Comparison of ENCODE assay signal across 16 cellular contexts in the genomic region with DNA sequence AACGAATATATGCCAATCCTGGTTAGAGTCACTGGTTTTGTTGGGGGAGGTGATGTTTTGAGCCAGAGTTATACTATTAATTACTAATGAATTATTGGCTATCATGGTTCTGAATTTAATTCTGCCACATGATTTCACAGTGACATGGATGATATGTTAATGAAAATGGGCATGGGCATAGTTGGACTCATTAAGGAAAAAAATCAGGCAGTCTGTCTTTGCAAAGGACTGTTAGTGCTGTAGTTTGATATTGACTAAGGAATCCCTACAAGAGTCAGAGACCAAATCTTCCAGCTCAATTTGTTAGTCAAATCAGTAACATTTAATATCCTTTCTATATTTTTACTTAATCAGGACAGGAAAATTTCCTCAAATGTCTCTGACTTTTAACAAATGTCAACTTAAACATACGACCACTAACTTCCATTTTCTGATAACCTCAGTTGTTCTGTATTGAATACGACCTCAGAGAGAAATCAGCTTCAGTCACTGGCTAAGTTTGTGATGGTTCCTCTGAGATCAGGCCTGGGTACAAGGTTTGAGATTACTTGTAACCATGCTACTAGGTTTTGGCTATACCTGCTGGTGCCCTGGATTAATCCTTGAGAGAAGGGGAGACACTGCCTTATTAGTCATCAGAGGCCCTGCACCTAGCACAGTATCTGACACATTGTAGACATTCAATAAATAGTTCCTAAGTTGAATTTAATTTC. TPM values are rescaled to one million over a fixed set of nuclear protein-coding genes. Genes with fewer than 3 reads are reported as not detected.
DNase-seq lines count a peak whose midpoint lies in the region; ATAC-seq, FAIRE-seq and TF ChIP-seq lines count a peak whose summit lies in the region.
"Had no signal": no experiment of that assay in that cellular context is flagged by ENCODE, and none has a peak within 500 bp of the region (broad histone marks: within the 10 kb centered on the region; RNA-seq: fewer than 3 reads in every experiment).

No MANE protein-coding gene starts in this region.

- peak overlapping the region in 1 of 2 experiments; percentile 40; a peak in 2 of 4 replicates for H3K27ac ChIP-seq in SK-N-SH (ENCODE audit: low read depth in 2 of 2, low read length in 1 of 2)
- peak overlapping the region; percentile 73 for H3K27ac ChIP-seq in hepatocyte
- H3K27ac ChIP-seq: heart left ventricle, ovary had no signal

- CTCF ChIA-PET in SK-N-SH (lab: Yijun Ruan, JAX): no interaction called here

- H3K4me3 Mint-ChIP-seq in stimulated activated naive B cell treated with anti-CD40 and anti-IgM and Interleukin-4, amounts not matched to agents 10 μg/mL and 1 μg/mL and 100 μg/mL, for 72 hours: no peak overlapping the region
- H3K4me3 Mint-ChIP-seq: brain had no signal

- H3K36me3 Mint-ChIP-seq in activated naive CD4-positive, alpha-beta T cell treated with anti-CD3 and anti-CD28 coated beads, Interleukin-2, amount 50 U/mL, for 72 hours: peaks cover 20 to 38% of the 10 kb centered on the region in 2 donors
- H3K36me3 Mint-ChIP-seq in stimulated activated naive B cell treated with anti-CD40 and anti-IgM and Interleukin-4, amounts not matched to agents 10 μg/mL and 1 μg/mL and 100 μg/mL, for 72 hours: peaks cover 31 to 52% of the 10 kb centered on the region in 2 donors

- no peaks in the 10 kb centered on the region for H3K9me3 Mint-ChIP-seq in activated naive CD4-positive, alpha-beta T cell treated with anti-CD3 and anti-CD28 coated beads, Interleukin-2, amount 50 U/mL, for 72 hours
- H3K9me3 Mint-ChIP-seq in stimulated activated naive B cell treated with anti-CD40 and anti-IgM and Interleukin-4, amounts not matched to agents 10 μg/mL and 1 μg/mL and 100 μg/mL, for 72 hours: no peaks in the 10 kb centered on the region
- H3K9me3 Mint-ChIP-seq: brain had no signal

- peak; percentile 35 to 39 for ATAC-seq in activated naive CD4-positive, alpha-beta T cell treated with anti-CD3 and anti-CD28 coated beads, Interleukin-2, amount 50 U/mL, for 72 hours
- ATAC-seq in stimulated activated naive B cell treated with anti-CD40 and anti-IgM and Interleukin-4, amounts not matched to agents 10 μg/mL and 1 μg/mL and 100 μg/mL, for 72 hours (replicated peaks): peak; percentile 35 to 45
- ATAC-seq: left lobe of liver had no signal

- peaks cover 0 to 14% of the 10 kb centered on the region in 2 experiments; a peak in 2 of 4 replicates for H3K4me1 ChIP-seq in SK-N-SH (ENCODE audit: control insufficient read depth in 1 of 2, insufficient read depth in 2 of 2, low read depth in 1 of 2, low read length in 1 of 2)
- H3K4me1 ChIP-seq in hepatocyte (ENCODE audit: insufficient read depth): peaks cover 14% of the 10 kb centered on the region

- TF ChIP-seq CTCF in SK-N-SH (IDR thresholded peaks at IDR 0.05) (no peak), hepatocyte (IDR thresholded peaks at IDR 0.05; ENCODE audit: poor library complexity) (no peak)

- no peak for DNase-seq in activated naive CD4-positive, alpha-beta T cell treated with anti-CD3 and anti-CD28 coated beads, Interleukin-2, amount 50 U/mL, for 72 hours (ENCODE audit: low spot score in 2 of 2)
- no peak for DNase-seq in activated naive CD4-positive, alpha-beta T cell treated with Interleukin-2 at 50 U/mL for 16 hours
- DNase-seq in SK-N-SH (no peak), hepatocyte (ENCODE audit: low spot score) (no peak), HTR-8/SVneo (ENCODE audit: insufficient read length, low spot score) (no peak), NCI-H2171 treated with DMSO at 0.1 percent for 48 hours (lab: John Stamatoyannopoulos, UW) (no peak), retina (no peak)
- no peak for DNase-seq in stimulated activated naive B cell treated with anti-CD40 and anti-IgM and Interleukin-4, amounts not matched to agents 10 μg/mL and 1 μg/mL and 100 μg/mL, for 72 hours
- DNase-seq: DND-41; heart left ventricle; NCI-H146; NCI-H82; ovary; stimulated activated CD8-positive, alpha-beta memory T cell treated with anti-CD3 and anti-CD28 coated beads, Interleukin-4, amount 100 ng/mL, for 48 hours had no signal

- peaks cover 10% of the 10 kb centered on the region; the same call in 1 of the 2 replicates for H4K20me1 ChIP-seq in SK-N-SH (ENCODE audit: insufficient read depth)
- H4K20me1 ChIP-seq in hepatocyte (ENCODE audit: insufficient read depth, poor library complexity, severe bottlenecking): peaks cover 13% of the 10 kb centered on the region

- TF ChIP-seq RAD21 in SK-N-SH (IDR thresholded peaks at IDR 0.05; ENCODE audit: low read length): no peak

- WGBS in SK-N-SH (ENCODE audit: low lambda C conversion rate): 89% methylated on average over 3 of the region's 3 CpGs
- 84% methylated on average over 3 of the region's 3 CpGs for WGBS in hepatocyte (ENCODE audit: low lambda C conversion rate, missing lambda C conversion rate)

- H3K9me2 ChIP-seq in SK-N-SH (no peaks in the 10 kb centered on the region), hepatocyte (replicated peaks; ENCODE audit: insufficient read depth) (no peaks in the 10 kb centered on the region)

- H3K36me3 ChIP-seq in SK-N-SH (replicated peaks in 1 of 2; ENCODE audit: control insufficient read depth in 1 of 2, insufficient read depth in 2 of 2, low read length in 1 of 2) (peaks cover 44 to 47% of the 10 kb centered on the region in 2 experiments), hepatocyte (replicated peaks; ENCODE audit: insufficient read depth, low read depth) (no peaks in the 10 kb centered on the region)
- H3K36me3 ChIP-seq: ovary had no signal

- peaks cover 14% of the 10 kb centered on the region; the same call in 1 of the 2 replicates for H3K79me2 ChIP-seq in SK-N-SH (ENCODE audit: insufficient read depth)
- no peaks in the 10 kb centered on the region for H3K79me2 ChIP-seq in hepatocyte

- H3K27ac Mint-ChIP-seq in activated naive CD4-positive, alpha-beta T cell treated with anti-CD3 and anti-CD28 coated beads, Interleukin-2, amount 50 U/mL, for 72 hours: no peak overlapping the region
- peak overlapping the region; percentile 73 for H3K27ac Mint-ChIP-seq in stimulated activated naive B cell treated with anti-CD40 and anti-IgM and Interleukin-4, amounts not matched to agents 10 μg/mL and 1 μg/mL and 100 μg/mL, for 72 hours
- H3K27ac Mint-ChIP-seq: brain had no signal

- peaks cover 81% of the 10 kb centered on the region for H3F3A ChIP-seq in SK-N-SH (replicated peaks; ENCODE audit: insufficient read depth)

- H3K9ac ChIP-seq in SK-N-SH: no peak overlapping the region

- no peaks in the 10 kb centered on the region for H3K27me3 ChIP-seq in SK-N-SH (ENCODE audit: insufficient read depth)
- H3K27me3 ChIP-seq in hepatocyte: no peaks in the 10 kb centered on the region
- H3K27me3 ChIP-seq: heart left ventricle, ovary had no signal

- H2AFZ ChIP-seq in SK-N-SH (ENCODE audit: low read depth): no peak overlapping the region
- no peak overlapping the region for H2AFZ ChIP-seq in hepatocyte

- TF ChIP-seq EP300 in SK-N-SH (IDR thresholded peaks at IDR 0.05; ENCODE audit: borderline replicate concordance in 1 of 2, low read depth in 1 of 2, low read length in 1 of 2): no peak

- POLR2A ChIA-PET in SK-N-SH (lab: Yijun Ruan, JAX): no interaction called here

- H3K4me1 Mint-ChIP-seq in stimulated activated naive B cell treated with anti-CD40 and anti-IgM and Interleukin-4, amounts not matched to agents 10 μg/mL and 1 μg/mL and 100 μg/mL, for 72 hours: peaks cover 35 to 59% of the 10 kb centered on the region in 2 donors
- H3K4me1 Mint-ChIP-seq: brain had no signal

- H3K27me3 Mint-ChIP-seq in stimulated activated naive B cell treated with anti-CD40 and anti-IgM and Interleukin-4, amounts not matched to agents 10 μg/mL and 1 μg/mL and 100 μg/mL, for 72 hours: no peaks in the 10 kb centered on the region
- H3K27me3 Mint-ChIP-seq: brain had no signal

- no peak for FAIRE-seq in HTR-8/SVneo (lab: Jason Lieb, UNC)

- H3K9me3 ChIP-seq in SK-N-SH (no peaks in the 10 kb centered on the region), hepatocyte (ENCODE audit: low read depth) (no peaks in the 10 kb centered on the region)
- H3K9me3 ChIP-seq: heart left ventricle, ovary had no signal

- H3K4me2 ChIP-seq in SK-N-SH: no peak overlapping the region
- H3K4me2 ChIP-seq in hepatocyte: no peak overlapping the region

- no peak overlapping the region for H3K4me3 ChIP-seq in SK-N-SH (ENCODE audit: low read depth in 2 of 2, low read length in 1 of 2)
- no peak overlapping the region for H3K4me3 ChIP-seq in hepatocyte
- H3K4me3 ChIP-seq: heart left ventricle, ovary had no signal

TF ChIP-seq in SK-N-SH, 30 proteins besides CTCF, POLR2A, EP300 and RAD21:
- TF ChIP-seq RFX5 (IDR thresholded peaks at IDR 0.05; ENCODE audit: low read length) (no peak), NFIC (IDR thresholded peaks at IDR 0.05; ENCODE audit: borderline replicate concordance) (no peak), POLR2AphosphoS5 (IDR thresholded peaks at IDR 0.05; ENCODE audit: low read depth, low read length) (0 out of 2 replicates have a peak, but pooled peaks have one; percentile 31), TEAD4 (IDR thresholded peaks at IDR 0.05; ENCODE audit: borderline replicate concordance, insufficient read depth) (no peak)
TF ChIP-seq in SK-N-SH: peak in this region for 1.

RNA-seq across cellular contexts. Expression of gene NFKBIZ, which starts 13.3 kb away (rescaled TPM):
- total RNA-seq in activated naive CD4-positive, alpha-beta T cell treated with anti-CD3 and anti-CD28 coated beads, Interleukin-2, amount 50 U/mL, for 72 hours: 10 to 100 TPM; 57.3 to 62.6 TPM
- 59.9 and 70.9 TPM in 2 replicates for polyA plus RNA-seq in SK-N-SH (2012; rRNA removed)
- 28.0 and 28.4 TPM in 2 replicates for polyA plus RNA-seq in SK-N-SH (2012; cell fraction: cytosol; rRNA removed)
- 221 and 343 TPM in 2 replicates for polyA plus RNA-seq in SK-N-SH (2012; cell fraction: nucleus; rRNA removed)
- 164 and 182 TPM in 2 replicates for total RNA-seq in hepatocyte
- 160 and 192 TPM in 2 replicates for polyA plus RNA-seq in hepatocyte
